In genomic region chr15:80310776-80311175, GRCh38 we compare ENCODE assay signal across 26 cellular contexts. TPM values are rescaled to one million over a fixed set of nuclear protein-coding genes. Genes with fewer than 3 reads are reported as not detected.
DNase-seq lines count a peak whose midpoint lies in the region; ATAC-seq, FAIRE-seq and TF ChIP-seq lines count a peak whose summit lies in the region.
"Had no signal": no experiment of that assay in that cellular context is flagged by ENCODE, and none has a peak within 500 bp of the region (broad histone marks: within the 10 kb centered on the region; RNA-seq: fewer than 3 reads in every experiment).

No MANE protein-coding gene starts in this region.

- no peak for TF ChIP-seq POLR2A in spleen (IDR thresholded peaks at IDR 0.05)

- no peak for TF ChIP-seq CTCF in spleen (IDR thresholded peaks at IDR 0.05 in 8 of 11, conservative IDR thresholded peaks at IDR 0.05 in 3 of 11)
- TF ChIP-seq CTCF in pancreas (IDR thresholded peaks at IDR 0.05), result no peak

- H3K27ac ChIP-seq in spleen (no peak overlapping the region), pancreas (no peak overlapping the region)
- H3K27ac ChIP-seq: BLaER1 had no signal

- peaks cover 0 to 31% (median 0%) of the 10 kb centered on the region in 7 donors for H3K27me3 ChIP-seq in spleen (replicated peaks in 1 of 7)
- no peaks in the 10 kb centered on the region for H3K27me3 ChIP-seq in pancreas
- H3K27me3 ChIP-seq: BLaER1, MG63 had no signal

- H3K4me1 ChIP-seq in spleen (no peaks in the 10 kb centered on the region), pancreas (no peaks in the 10 kb centered on the region)
- H3K4me1 ChIP-seq: BLaER1, Caco-2 had no signal

- DNase-seq in A172 (ENCODE audit: low spot score) (peak; percentile 40), HT1080 (ENCODE audit: low read depth) (peak; percentile 66), SK-MEL-5 (ENCODE audit: low read depth, low spot score) (peak; percentile 73), myocyte (ENCODE audit: low read depth) (peak; percentile 24), COLO668 (lab: John Stamatoyannopoulos, UW; ENCODE audit: unreplicated experiment) (no peak), spleen (no peak), pancreas (no peak)
- DNase-seq: Caco-2; CD4-positive, alpha-beta T cell; DMS79; GF-D8; Kasumi-1; MG63; NCI-H1092; NCI-H1417 treated with DMSO at 0.1 percent for 48 hours; NCI-H187; NCI-H2081 treated with DMSO at 0.1 percent for 48 hours; NCI-H2171; NCI-H226; NCI-H510A had no signal

- H3K36me3 ChIP-seq in spleen (no peaks in the 10 kb centered on the region), pancreas (no peaks in the 10 kb centered on the region)
- H3K36me3 ChIP-seq: BLaER1, MG63 had no signal

- in situ Hi-C loops in SK-MEL-5 (cut with HindIII; ENCODE audit: low pct_unique_long_range_greater_than_20kb, low sequenced_read_pairs), result no loop called here

- FAIRE-seq in pancreas (lab: Jason Lieb, UNC), result no peak
- FAIRE-seq: A204.1, GM12891, RCC 7860 had no signal

- H3K4me3 ChIP-seq in spleen (no peak overlapping the region), pancreas (no peak overlapping the region)
- H3K4me3 ChIP-seq: BLaER1, MG63 had no signal

- WGBS in spleen, 5 donors, result 63 to 81% (median 72%) methylated on average over 7 of the region's 7 CpGs
- 59 to 61% methylated on average over 7 of the region's 7 CpGs for WGBS in pancreas, 2 donors

- intact Hi-C loops in spleen (cut with DNase I; ENCODE audit: low total_unique reads), result no loop called here
- intact Hi-C loops in pancreas (cut with DNase I), result no loop called here

- H3K9me3 ChIP-seq in spleen, result no peaks in the 10 kb centered on the region
- no peaks in the 10 kb centered on the region for H3K9me3 ChIP-seq in pancreas
- H3K9me3 ChIP-seq: BLaER1, Caco-2, MG63 had no signal

- no peak for ATAC-seq in pancreas
- ATAC-seq: SK-N-SH treated with all-trans-retinoic acid at 6 μM for 48 hours had no signal

RNA-seq across cellular contexts. Expression of gene CTXND1, which starts 58.8 kb away (rescaled TPM):
- not detected in 2 replicates for total RNA-seq in A172 (2014; rRNA removed; shearing (Covaris generic))
- total RNA-seq in HT1080 (2014; rRNA removed; shearing (Covaris generic)), result 0.07 TPM in 1 of 2 replicates, not detected in the other
- not detected in 2 replicates for polyA plus RNA-seq in HT1080 (2015; cell fraction: cytosol; rRNA removed)
- polyA plus RNA-seq in HT1080 (2015; cell fraction: nucleus; rRNA removed), result not detected in 2 replicates
- 1.9 and 2.5 TPM in 2 replicates for total RNA-seq in SK-MEL-5 (2014; rRNA removed; shearing (Covaris generic))
- 2.4 and 3.0 TPM in 2 replicates for polyA plus RNA-seq in SK-MEL-5 (2015; cell fraction: cytosol; rRNA removed)
- 0.41 and 0.91 TPM in 2 replicates for polyA plus RNA-seq in SK-MEL-5 (2015; cell fraction: nucleus; rRNA removed)
- total RNA-seq in myocyte (not detected in 2 replicates), spleen (1 to 10 TPM in 6 of 7 donors, under 1 TPM in 1; 0.20 to 5.2 (median 3.3) TPM), pancreas (under 1 TPM; 0.37 to 0.98 (median 0.61) TPM)
- not detected for polyA plus RNA-seq in myocyte (2012)
- polyA plus RNA-seq in spleen (1 to 10 TPM in 1 of 3 donors, under 1 TPM in 2; 0.32 to 1.6 (median 0.65) TPM), pancreas (1 to 10 TPM in 1 of 2 donors, under 1 TPM in 1; 0.42 to 1.4 TPM)
- total RNA-seq: CD4-positive, alpha-beta T cell had no signal
- polyA plus RNA-seq: AG04450 had no signal

Comparison
In these comparisons a context has a peak if more than half of its experiments do, and no peak if none do; other contexts are left out.
1. DNase-seq: peak in A172 (single experiment), HT1080 (single experiment), SK-MEL-5 (single experiment) and myocyte (single experiment); none in COLO668 (single experiment), spleen (single experiment) and pancreas (0 of 6).